In the genomic region with DNA sequence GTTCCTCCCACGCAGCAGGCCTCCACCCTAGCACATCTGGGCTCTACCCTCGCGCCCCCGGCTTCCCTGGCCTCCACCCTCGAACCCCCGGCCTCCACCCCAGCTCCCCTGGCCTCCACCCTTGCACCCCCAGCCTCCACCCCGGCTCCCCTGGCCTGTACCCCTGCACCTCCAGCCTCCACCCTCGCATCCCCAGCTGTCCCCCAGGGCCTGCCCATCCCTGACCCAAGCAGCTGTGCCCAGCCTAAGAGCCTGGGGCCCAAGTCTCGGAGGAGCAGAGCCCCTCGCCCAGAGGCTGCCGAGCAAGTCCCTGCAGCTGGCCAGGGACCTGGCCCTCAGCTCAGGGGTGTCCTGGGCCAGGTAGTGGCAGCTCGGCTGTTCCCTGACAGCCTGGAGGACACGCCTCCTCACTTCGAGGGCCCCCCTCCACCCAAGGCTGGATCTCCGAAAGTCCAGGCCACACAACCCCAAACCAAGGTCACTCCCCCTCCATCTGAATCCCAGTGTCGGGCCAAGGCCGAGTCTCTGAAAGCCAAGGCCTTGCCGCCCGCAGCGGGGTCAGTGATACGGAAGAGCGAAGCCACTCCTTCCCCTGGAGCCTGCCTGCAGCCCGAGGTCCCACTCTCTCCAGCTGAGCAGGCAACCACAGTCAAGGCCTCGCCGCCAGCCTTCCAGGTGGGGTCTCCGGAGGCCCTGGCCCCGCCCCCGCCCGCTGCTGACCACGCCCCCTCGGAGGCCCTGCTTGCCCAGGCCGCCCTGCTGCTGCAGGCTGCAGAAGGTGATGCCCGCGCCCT, we compare ENCODE assay signal across 15 cellular contexts. TPM values are rescaled to one million over a fixed set of nuclear protein-coding genes. Genes with fewer than 3 reads are reported as not detected.
DNase-seq lines count a peak whose midpoint lies in the region; ATAC-seq lines count a peak whose summit lies in the region.
"Had no signal": no experiment of that assay in that cellular context is flagged by ENCODE, and none has a peak within 500 bp of the region (broad histone marks: within the 10 kb centered on the region; RNA-seq: fewer than 3 reads in every experiment).

No MANE protein-coding gene starts in this region.

- H3K4me1 Mint-ChIP-seq in stimulated activated effector memory CD8-positive, alpha-beta T cell treated with anti-CD3 and anti-CD28 coated beads, Interleukin-12 subunit alpha, Interleukin-12 subunit beta, amount 100 ng/mL, for 72 hours: no peaks in the 10 kb centered on the region
- H3K4me1 Mint-ChIP-seq: CD8-positive, alpha-beta memory T cell had no signal

- H3K4me3 ChIP-seq in H7 (ENCODE audit: insufficient read depth, low read depth, low read length): no peak overlapping the region
- H3K4me3 ChIP-seq: esophagus squamous epithelium had no signal

- DNase-seq in H7: peak; percentile 99
- DNase-seq in amniotic epithelial cell (ENCODE audit: low read depth): peak; percentile 62
- DNase-seq in kidney glomerular epithelial cell (lab: John Stamatoyannopoulos, UW): peak; percentile 35
- no peak for DNase-seq in stimulated activated effector memory CD8-positive, alpha-beta T cell treated with anti-CD3 and anti-CD28 coated beads, Interleukin-12 subunit alpha, Interleukin-12 subunit beta, amount 100 ng/mL, for 72 hours (ENCODE audit: low spot score in 2 of 2)
- DNase-seq in HPDE6-E6E7 (ENCODE audit: extremely low spot score): no peak
- DNase-seq: activated naive CD4-positive, alpha-beta T cell treated with anti-CD3 and anti-CD28 coated beads, Interleukin-2, amount 10 ng/mL, durations not matched to agents 7 days and 5 days; CD8-positive, alpha-beta memory T cell; esophagus squamous epithelium; GF-D8; IMR-90; NCI-H1436 treated with DMSO at 0.1 percent for 48 hours; SIG-M5 had no signal

- ATAC-seq in stimulated activated effector memory CD8-positive, alpha-beta T cell treated with anti-CD3 and anti-CD28 coated beads, Interleukin-12 subunit alpha, Interleukin-12 subunit beta, amount 100 ng/mL, for 72 hours: peak; percentile 21
- ATAC-seq in GM21447 (IDR thresholded peaks at IDR 0.05; ENCODE audit: unreplicated experiment) (no peak), HG03460 (IDR thresholded peaks at IDR 0.05; ENCODE audit: unreplicated experiment) (no peak)

- H3K27me3 ChIP-seq in H7 (ENCODE audit: control insufficient read depth, insufficient read depth, low read length): no peaks in the 10 kb centered on the region
- H3K27me3 ChIP-seq: esophagus squamous epithelium had no signal

- H3K36me3 Mint-ChIP-seq in stimulated activated effector memory CD8-positive, alpha-beta T cell treated with anti-CD3 and anti-CD28 coated beads, Interleukin-12 subunit alpha, Interleukin-12 subunit beta, amount 100 ng/mL, for 72 hours: peaks cover 50% of the 10 kb centered on the region

- no peaks in the 10 kb centered on the region for H3K9me3 Mint-ChIP-seq in stimulated activated effector memory CD8-positive, alpha-beta T cell treated with anti-CD3 and anti-CD28 coated beads, Interleukin-12 subunit alpha, Interleukin-12 subunit beta, amount 100 ng/mL, for 72 hours
- H3K9me3 Mint-ChIP-seq: activated naive CD4-positive, alpha-beta T cell treated with anti-CD3 and anti-CD28 coated beads, Interleukin-2, amount 10 ng/mL, durations not matched to agents 7 days and 5 days; CD8-positive, alpha-beta memory T cell had no signal

- no peak overlapping the region for H3K27ac Mint-ChIP-seq in stimulated activated effector memory CD8-positive, alpha-beta T cell treated with anti-CD3 and anti-CD28 coated beads, Interleukin-12 subunit alpha, Interleukin-12 subunit beta, amount 100 ng/mL, for 72 hours
- H3K27ac Mint-ChIP-seq: activated naive CD4-positive, alpha-beta T cell treated with anti-CD3 and anti-CD28 coated beads, Interleukin-2, amount 10 ng/mL, durations not matched to agents 7 days and 5 days had no signal

- peaks cover 5% of the 10 kb centered on the region for H3K36me3 ChIP-seq in H7 (replicated peaks; ENCODE audit: control insufficient read depth, insufficient read depth, low read length)

- H3K4me3 Mint-ChIP-seq in stimulated activated effector memory CD8-positive, alpha-beta T cell treated with anti-CD3 and anti-CD28 coated beads, Interleukin-12 subunit alpha, Interleukin-12 subunit beta, amount 100 ng/mL, for 72 hours: no peak overlapping the region
- H3K4me3 Mint-ChIP-seq: activated naive CD4-positive, alpha-beta T cell treated with anti-CD3 and anti-CD28 coated beads, Interleukin-2, amount 10 ng/mL, durations not matched to agents 7 days and 5 days; CD8-positive, alpha-beta memory T cell had no signal

RNA-seq across cellular contexts. Expression of a gene that starts 7.9 kb away (rescaled TPM):
- 3.7 and 6.4 TPM in 2 replicates for total RNA-seq in H7 (2014; rRNA removed; shearing (Covaris generic))

RNA-seq across cellular contexts. Expression of a gene that starts 9.5 kb away (rescaled TPM):
- 6.8 and 14.0 TPM in 2 replicates for total RNA-seq in H7 (2014; rRNA removed; shearing (Covaris generic))

RNA-seq across cellular contexts. Expression of a gene that starts 10.7 kb away (rescaled TPM):
- total RNA-seq in H7 (2014; rRNA removed; shearing (Covaris generic)): 0.48 and 1.4 TPM in 2 replicates
- total RNA-seq: CD8-positive, alpha-beta memory T cell; mononuclear cell had no signal

RNA-seq across cellular contexts. Expression of a gene that starts 19.1 kb away (rescaled TPM):
- 5.0 and 17.2 TPM in 2 replicates for total RNA-seq in H7 (2014; rRNA removed; shearing (Covaris generic))

RNA-seq across cellular contexts. Expression of a gene that starts 22.0 kb away (rescaled TPM):
- total RNA-seq in H7 (2014; rRNA removed; shearing (Covaris generic)): 53.2 and 58.6 TPM in 2 replicates

Comparison
In these comparisons a context has a peak if more than half of its experiments do, and no peak if none do; other contexts are left out.
1. DNase-seq: peak in H7 (single experiment), amniotic epithelial cell (single experiment) and kidney glomerular epithelial cell (single experiment); none in stimulated activated effector memory CD8-positive, alpha-beta T cell treated with anti-CD3 and anti-CD28 coated beads, Interleukin-12 subunit alpha, Interleukin-12 subunit beta, amount 100 ng/mL, for 72 hours (0 of 2) and HPDE6-E6E7 (single experiment).